8 cellular contexts compared by ENCODE assay signal in genomic region chr4:147683717-147684700, GRCh38. TPM values are rescaled to one million over a fixed set of nuclear protein-coding genes. Genes with fewer than 3 reads are reported as not detected.
A peak's percentile ranks its signal among the peaks of the same experiment; 100 is the strongest.
DNase-seq lines count a peak whose midpoint lies in the region; ATAC-seq and TF ChIP-seq lines count a peak whose summit lies in the region.

TSS of gene PRMT9 (minus strand) at chr4:147684163. CDS start at chr4:147683987, 176 bp downstream.

- no peak within 1 kb of the TSS for H4K8ac ChIP-seq in mesendoderm (ENCODE audit: low read depth, low read length)

- TF ChIP-seq CTCF in HL-60 (IDR thresholded peaks at IDR 0.05; ENCODE audit: insufficient read depth, low read length): no peak

- no peaks in the 10 kb centered on the region for H3K79me1 ChIP-seq in mesendoderm (ENCODE audit: low read length)

- no CpG with 5 or more reads among the region's 69 CpGs for WGBS in mesendoderm (ENCODE audit: extremely low coverage, insufficient coverage, low lambda C conversion rate)

- H3K27me3 Mint-ChIP-seq in activated CD8-positive, alpha-beta memory T cell treated with anti-CD3 and anti-CD28 coated beads, Interleukin-2, amount 10 ng/mL, durations not matched to agents 7 days and 5 days: peaks cover 5% of the 10 kb centered on the region

- H3K9ac ChIP-seq in endocrine pancreas (ENCODE audit: control insufficient read depth, insufficient read depth, low read length) (peak within 1 kb of the TSS; percentile 86), mesendoderm (ENCODE audit: low read length) (peak within 1 kb of the TSS; percentile 81)

- no peak within 1 kb of the TSS for H2AK5ac ChIP-seq in mesendoderm (ENCODE audit: low read length)

- no peaks in the 10 kb centered on the region for H3K9me3 ChIP-seq in endocrine pancreas (ENCODE audit: control insufficient read depth, low read length)

- H3K23ac ChIP-seq in mesendoderm (ENCODE audit: low read length): no peak within 1 kb of the TSS

- H3K18ac ChIP-seq in mesendoderm (ENCODE audit: low read length): peak within 1 kb of the TSS; percentile 57

- peak; percentile 99 for ATAC-seq in GM19463 (IDR thresholded peaks at IDR 0.05; ENCODE audit: unreplicated experiment)
- ATAC-seq in activated CD8-positive, alpha-beta memory T cell treated with anti-CD3 and anti-CD28 coated beads, Interleukin-2, amount 10 ng/mL, durations not matched to agents 7 days and 5 days: peak; percentile 99

- H3K79me2 ChIP-seq in mesendoderm (ENCODE audit: control insufficient read depth, insufficient read depth, low read length): peaks cover 6% of the 10 kb centered on the region

- peaks cover 13% of the 10 kb centered on the region for H3K36me3 Mint-ChIP-seq in activated CD8-positive, alpha-beta memory T cell treated with anti-CD3 and anti-CD28 coated beads, Interleukin-2, amount 10 ng/mL, durations not matched to agents 7 days and 5 days

- H3K56ac ChIP-seq in mesendoderm (ENCODE audit: low read length): peak within 1 kb of the TSS; percentile 89

- peak within 1 kb of the TSS; percentile 92 for H3K27ac Mint-ChIP-seq in activated CD8-positive, alpha-beta memory T cell treated with anti-CD3 and anti-CD28 coated beads, Interleukin-2, amount 10 ng/mL, durations not matched to agents 7 days and 5 days

- H2BK120ac ChIP-seq in mesendoderm (ENCODE audit: low read depth, low read length): no peak within 1 kb of the TSS

- H3K4me3 Mint-ChIP-seq in activated CD8-positive, alpha-beta memory T cell treated with anti-CD3 and anti-CD28 coated beads, Interleukin-2, amount 10 ng/mL, durations not matched to agents 7 days and 5 days: peak within 1 kb of the TSS; percentile 92

- H3K4me2 ChIP-seq in mesendoderm (ENCODE audit: low read length): peak within 1 kb of the TSS; percentile 87

- H3K36me3 ChIP-seq in endocrine pancreas (ENCODE audit: control insufficient read depth, insufficient read depth, low read length) (no peaks in the 10 kb centered on the region), mesendoderm (ENCODE audit: control insufficient read depth, insufficient read depth, low read length) (no peaks in the 10 kb centered on the region)

- H4K5ac ChIP-seq in mesendoderm (ENCODE audit: low read length): peak within 1 kb of the TSS; percentile 34

- H3K4me1 ChIP-seq in endocrine pancreas (ENCODE audit: control insufficient read depth, insufficient read depth, low read length): no peaks in the 10 kb centered on the region
- no peaks in the 10 kb centered on the region for H3K4me1 ChIP-seq in mesendoderm (ENCODE audit: control insufficient read depth, low read depth, low read length)

- H3K27me3 ChIP-seq in HL-60 (ENCODE audit: insufficient read depth, poor library complexity, severe bottlenecking) (no peaks in the 10 kb centered on the region), endocrine pancreas (ENCODE audit: control insufficient read depth, insufficient read depth, low read length) (no peaks in the 10 kb centered on the region), mesendoderm (ENCODE audit: insufficient read depth, low read length, poor library complexity) (no peaks in the 10 kb centered on the region)

- no peaks in the 10 kb centered on the region for H3K9me3 Mint-ChIP-seq in activated CD8-positive, alpha-beta memory T cell treated with anti-CD3 and anti-CD28 coated beads, Interleukin-2, amount 10 ng/mL, durations not matched to agents 7 days and 5 days (ENCODE audit: low read depth)

- H3K4me3 ChIP-seq in HL-60 (replicated peaks; ENCODE audit: insufficient read depth, low read length) (peak within 1 kb of the TSS; percentile 67), endocrine pancreas (ENCODE audit: control insufficient read depth, insufficient read depth, low read length) (peak within 1 kb of the TSS; percentile 94), mesendoderm (ENCODE audit: low read length) (peak within 1 kb of the TSS; percentile 63)

- H3K4me1 Mint-ChIP-seq in activated CD8-positive, alpha-beta memory T cell treated with anti-CD3 and anti-CD28 coated beads, Interleukin-2, amount 10 ng/mL, durations not matched to agents 7 days and 5 days: peaks cover 40% of the 10 kb centered on the region

- H3K27ac ChIP-seq in HL-60 (replicated peaks) (peak within 1 kb of the TSS; percentile 84), mesendoderm (ENCODE audit: low read depth, low read length) (no peak within 1 kb of the TSS)

- no peak within 1 kb of the TSS for H2BK5ac ChIP-seq in mesendoderm (ENCODE audit: low read length)

- peak; percentile 97 for DNase-seq in COLO829 (ENCODE audit: low spot score)
- DNase-seq in HL-60 (ENCODE audit: low read depth in 1 of 2, low spot score in 1 of 2): peak; percentile 80 to 90
- DNase-seq in NK-92 treated with Interleukin-12 subunit alpha and Interleukin-12 subunit beta, amount 100 ng/mL, for 24 hours (lab: John Stamatoyannopoulos, UW): peak; percentile 71
- peak; percentile 93 for DNase-seq in activated CD8-positive, alpha-beta memory T cell treated with anti-CD3 and anti-CD28 coated beads, Interleukin-2, amount 10 ng/mL, durations not matched to agents 7 days and 5 days
- peak; percentile 90 for DNase-seq in mesendoderm
- DNase-seq in stimulated activated CD8-positive, alpha-beta memory T cell treated with anti-CD3 and anti-CD28 coated beads, Interleukin-12 subunit alpha, Interleukin-12 subunit beta, amount 100 ng/mL, for 4 hours (ENCODE audit: low read depth): peak; percentile 80

- H3K4ac ChIP-seq in mesendoderm (ENCODE audit: low read depth, low read length): peak within 1 kb of the TSS; percentile 61

- H2BK15ac ChIP-seq in mesendoderm (replicated peaks; ENCODE audit: low read depth): no peak within 1 kb of the TSS

- CTCF ChIA-PET in activated CD8-positive, alpha-beta memory T cell treated with anti-CD3 and anti-CD28 coated beads, Interleukin-2, amount 10 ng/mL, durations not matched to agents 7 days and 5 days (lab: Charles Lee): interaction anchor here (1.2 to 3.7 kb wide), 10 partner anchors 9 to 259 kb away, joined by 3 to 28 read pairs (median 6); partner anchors contain the start of genes ARHGAP10 and TMEM184C

RNA-seq across cellular contexts. Expression of gene PRMT9, which starts in this region (rescaled TPM):
- 10 to 100 TPM; 11.9 to 12.0 TPM for total RNA-seq in activated CD8-positive, alpha-beta memory T cell treated with anti-CD3 and anti-CD28 coated beads, Interleukin-2, amount 10 ng/mL, durations not matched to agents 7 days and 5 days
- 4.7 TPM for polyA plus RNA-seq in mesendoderm (2013, experiment 1 of 2)
- 4.8 TPM for polyA plus RNA-seq in mesendoderm (2013, experiment 2 of 2)
